In the genomic region with DNA sequence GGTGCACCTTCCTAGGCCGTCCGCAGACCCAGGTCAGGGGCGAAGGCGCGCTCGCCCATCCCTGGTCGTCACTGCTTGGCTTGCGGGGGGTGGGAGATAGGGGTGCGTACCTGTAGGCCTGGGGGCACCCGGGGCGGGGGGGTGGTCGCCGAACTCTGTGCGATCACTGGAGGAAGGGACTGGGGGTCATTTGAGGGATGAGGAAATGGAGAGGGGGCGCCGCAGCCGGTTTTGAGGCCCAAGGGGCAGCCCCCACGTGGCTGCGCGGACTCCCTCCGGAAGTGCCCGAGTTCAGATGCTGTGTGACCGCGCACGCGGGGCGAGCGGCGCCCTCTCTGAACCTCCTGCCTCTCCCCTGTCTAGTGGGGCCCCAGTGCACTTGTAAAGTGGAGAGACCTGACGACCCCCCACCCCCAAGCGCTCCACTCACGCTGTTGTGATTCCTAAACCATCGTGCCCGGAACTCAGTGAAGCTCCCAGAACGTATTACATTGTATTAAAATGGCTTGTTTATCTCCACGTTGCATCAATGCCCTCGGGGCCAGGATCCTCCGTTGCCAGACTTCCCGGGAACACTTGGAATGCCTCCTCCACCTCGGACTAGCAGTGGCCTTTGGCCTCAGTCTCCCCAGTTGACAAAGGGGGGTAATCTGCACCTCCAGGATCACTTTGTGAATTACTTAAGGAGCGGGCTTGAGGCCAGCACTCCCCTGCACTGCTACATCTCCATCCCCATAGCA, we compare ENCODE assay signal across 1 cellular context.
TF ChIP-seq lines count a peak whose summit lies in the region.

No MANE protein-coding gene starts in this region.

TF ChIP-seq in GM23338, 12 proteins besides CTCF, POLR2A, EP300 and RAD21:
- no peak for TF ChIP-seq ZNF114 (CRISPR knock-in tag; IDR thresholded peaks at IDR 0.05)
- TF ChIP-seq, protein P1, sequence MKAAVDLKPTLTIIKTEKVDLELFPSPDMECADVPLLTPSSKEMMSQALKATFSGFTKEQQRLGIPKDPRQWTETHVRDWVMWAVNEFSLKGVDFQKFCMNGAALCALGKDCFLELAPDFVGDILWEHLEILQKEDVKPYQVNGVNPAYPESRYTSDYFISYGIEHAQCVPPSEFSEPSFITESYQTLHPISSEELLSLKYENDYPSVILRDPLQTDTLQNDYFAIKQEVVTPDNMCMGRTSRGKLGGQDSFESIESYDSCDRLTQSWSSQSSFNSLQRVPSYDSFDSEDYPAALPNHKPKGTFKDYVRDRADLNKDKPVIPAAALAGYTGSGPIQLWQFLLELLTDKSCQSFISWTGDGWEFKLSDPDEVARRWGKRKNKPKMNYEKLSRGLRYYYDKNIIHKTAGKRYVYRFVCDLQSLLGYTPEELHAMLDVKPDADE (IDR thresholded peaks at IDR 0.05) = no peak
- no peak for TF ChIP-seq POLR2AphosphoS5 (IDR thresholded peaks at IDR 0.05; ENCODE audit: low read depth)
- TF ChIP-seq JUNB (IDR thresholded peaks at IDR 0.05; ENCODE audit: unreplicated experiment) = no peak
- TF ChIP-seq ZNF331 (CRISPR knock-in tag; IDR thresholded peaks at IDR 0.05; ENCODE audit: low read depth) = no peak
- TF ChIP-seq, protein P2, sequence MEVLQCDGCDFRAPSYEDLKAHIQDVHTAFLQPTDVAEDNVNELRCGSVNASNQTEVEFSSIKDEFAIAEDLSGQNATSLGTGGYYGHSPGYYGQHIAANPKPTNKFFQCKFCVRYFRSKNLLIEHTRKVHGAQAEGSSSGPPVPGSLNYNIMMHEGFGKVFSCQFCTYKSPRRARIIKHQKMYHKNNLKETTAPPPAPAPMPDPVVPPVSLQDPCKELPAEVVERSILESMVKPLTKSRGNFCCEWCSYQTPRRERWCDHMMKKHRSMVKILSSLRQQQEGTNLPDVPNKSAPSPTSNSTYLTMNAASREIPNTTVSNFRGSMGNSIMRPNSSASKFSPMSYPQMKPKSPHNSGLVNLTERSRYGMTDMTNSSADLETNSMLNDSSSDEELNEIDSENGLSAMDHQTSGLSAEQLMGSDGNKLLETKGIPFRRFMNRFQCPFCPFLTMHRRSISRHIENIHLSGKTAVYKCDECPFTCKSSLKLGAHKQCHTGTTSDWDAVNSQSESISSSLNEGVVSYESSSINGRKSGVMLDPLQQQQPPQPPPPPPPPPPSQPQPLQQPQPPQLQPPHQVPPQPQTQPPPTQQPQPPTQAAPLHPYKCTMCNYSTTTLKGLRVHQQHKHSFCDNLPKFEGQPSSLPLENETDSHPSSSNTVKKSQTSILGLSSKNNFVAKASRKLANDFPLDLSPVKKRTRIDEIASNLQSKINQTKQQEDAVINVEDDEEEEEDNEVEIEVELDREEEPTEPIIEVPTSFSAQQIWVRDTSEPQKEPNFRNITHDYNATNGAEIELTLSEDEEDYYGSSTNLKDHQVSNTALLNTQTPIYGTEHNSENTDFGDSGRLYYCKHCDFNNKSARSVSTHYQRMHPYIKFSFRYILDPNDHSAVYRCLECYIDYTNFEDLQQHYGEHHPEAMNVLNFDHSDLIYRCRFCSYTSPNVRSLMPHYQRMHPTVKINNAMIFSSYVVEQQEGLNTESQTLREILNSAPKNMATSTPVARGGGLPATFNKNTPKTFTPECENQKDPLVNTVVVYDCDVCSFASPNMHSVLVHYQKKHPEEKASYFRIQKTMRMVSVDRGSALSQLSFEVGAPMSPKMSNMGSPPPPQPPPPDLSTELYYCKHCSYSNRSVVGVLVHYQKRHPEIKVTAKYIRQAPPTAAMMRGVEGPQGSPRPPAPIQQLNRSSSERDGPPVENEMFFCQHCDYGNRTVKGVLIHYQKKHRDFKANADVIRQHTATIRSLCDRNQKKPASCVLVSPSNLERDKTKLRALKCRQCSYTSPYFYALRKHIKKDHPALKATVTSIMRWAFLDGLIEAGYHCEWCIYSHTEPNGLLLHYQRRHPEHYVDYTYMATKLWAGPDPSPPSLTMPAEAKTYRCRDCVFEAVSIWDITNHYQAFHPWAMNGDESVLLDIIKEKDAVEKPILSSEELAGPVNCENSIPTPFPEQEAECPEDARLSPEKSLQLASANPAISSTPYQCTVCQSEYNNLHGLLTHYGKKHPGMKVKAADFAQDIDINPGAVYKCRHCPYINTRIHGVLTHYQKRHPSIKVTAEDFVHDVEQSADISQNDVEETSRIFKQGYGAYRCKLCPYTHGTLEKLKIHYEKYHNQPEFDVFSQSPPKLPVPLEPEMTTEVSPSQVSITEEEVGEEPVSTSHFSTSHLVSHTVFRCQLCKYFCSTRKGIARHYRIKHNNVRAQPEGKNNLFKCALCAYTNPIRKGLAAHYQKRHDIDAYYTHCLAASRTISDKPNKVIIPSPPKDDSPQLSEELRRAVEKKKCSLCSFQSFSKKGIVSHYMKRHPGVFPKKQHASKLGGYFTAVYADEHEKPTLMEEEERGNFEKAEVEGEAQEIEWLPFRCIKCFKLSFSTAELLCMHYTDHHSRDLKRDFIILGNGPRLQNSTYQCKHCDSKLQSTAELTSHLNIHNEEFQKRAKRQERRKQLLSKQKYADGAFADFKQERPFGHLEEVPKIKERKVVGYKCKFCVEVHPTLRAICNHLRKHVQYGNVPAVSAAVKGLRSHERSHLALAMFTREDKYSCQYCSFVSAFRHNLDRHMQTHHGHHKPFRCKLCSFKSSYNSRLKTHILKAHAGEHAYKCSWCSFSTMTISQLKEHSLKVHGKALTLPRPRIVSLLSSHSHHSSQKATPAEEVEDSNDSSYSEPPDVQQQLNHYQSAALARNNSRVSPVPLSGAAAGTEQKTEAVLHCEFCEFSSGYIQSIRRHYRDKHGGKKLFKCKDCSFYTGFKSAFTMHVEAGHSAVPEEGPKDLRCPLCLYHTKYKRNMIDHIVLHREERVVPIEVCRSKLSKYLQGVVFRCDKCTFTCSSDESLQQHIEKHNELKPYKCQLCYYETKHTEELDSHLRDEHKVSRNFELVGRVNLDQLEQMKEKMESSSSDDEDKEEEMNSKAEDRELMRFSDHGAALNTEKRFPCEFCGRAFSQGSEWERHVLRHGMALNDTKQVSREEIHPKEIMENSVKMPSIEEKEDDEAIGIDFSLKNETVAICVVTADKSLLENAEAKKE (CRISPR knock-in tag; IDR thresholded peaks at IDR 0.05) = no peak
- TF ChIP-seq, protein P3, sequence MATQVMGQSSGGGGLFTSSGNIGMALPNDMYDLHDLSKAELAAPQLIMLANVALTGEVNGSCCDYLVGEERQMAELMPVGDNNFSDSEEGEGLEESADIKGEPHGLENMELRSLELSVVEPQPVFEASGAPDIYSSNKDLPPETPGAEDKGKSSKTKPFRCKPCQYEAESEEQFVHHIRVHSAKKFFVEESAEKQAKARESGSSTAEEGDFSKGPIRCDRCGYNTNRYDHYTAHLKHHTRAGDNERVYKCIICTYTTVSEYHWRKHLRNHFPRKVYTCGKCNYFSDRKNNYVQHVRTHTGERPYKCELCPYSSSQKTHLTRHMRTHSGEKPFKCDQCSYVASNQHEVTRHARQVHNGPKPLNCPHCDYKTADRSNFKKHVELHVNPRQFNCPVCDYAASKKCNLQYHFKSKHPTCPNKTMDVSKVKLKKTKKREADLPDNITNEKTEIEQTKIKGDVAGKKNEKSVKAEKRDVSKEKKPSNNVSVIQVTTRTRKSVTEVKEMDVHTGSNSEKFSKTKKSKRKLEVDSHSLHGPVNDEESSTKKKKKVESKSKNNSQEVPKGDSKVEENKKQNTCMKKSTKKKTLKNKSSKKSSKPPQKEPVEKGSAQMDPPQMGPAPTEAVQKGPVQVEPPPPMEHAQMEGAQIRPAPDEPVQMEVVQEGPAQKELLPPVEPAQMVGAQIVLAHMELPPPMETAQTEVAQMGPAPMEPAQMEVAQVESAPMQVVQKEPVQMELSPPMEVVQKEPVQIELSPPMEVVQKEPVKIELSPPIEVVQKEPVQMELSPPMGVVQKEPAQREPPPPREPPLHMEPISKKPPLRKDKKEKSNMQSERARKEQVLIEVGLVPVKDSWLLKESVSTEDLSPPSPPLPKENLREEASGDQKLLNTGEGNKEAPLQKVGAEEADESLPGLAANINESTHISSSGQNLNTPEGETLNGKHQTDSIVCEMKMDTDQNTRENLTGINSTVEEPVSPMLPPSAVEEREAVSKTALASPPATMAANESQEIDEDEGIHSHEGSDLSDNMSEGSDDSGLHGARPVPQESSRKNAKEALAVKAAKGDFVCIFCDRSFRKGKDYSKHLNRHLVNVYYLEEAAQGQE (IDR thresholded peaks at IDR 0.05; ENCODE audit: unreplicated experiment) = no peak
- TF ChIP-seq EZH2 (IDR thresholded peaks at IDR 0.05; ENCODE audit: low read depth, unreplicated experiment) = no peak
- no peak for TF ChIP-seq STAT1 (IDR thresholded peaks at IDR 0.05; ENCODE audit: unreplicated experiment)
- TF ChIP-seq CREB1 (CRISPR knock-in tag; IDR thresholded peaks at IDR 0.05; ENCODE audit: low read depth) = no peak
- no peak for TF ChIP-seq EZH2phosphoT487 (IDR thresholded peaks at IDR 0.05; ENCODE audit: unreplicated experiment)
- no peak for TF ChIP-seq NANOG (IDR thresholded peaks at IDR 0.05; ENCODE audit: borderline replicate concordance)
